8 cellular contexts compared by ENCODE assay signal in the genomic region with DNA sequence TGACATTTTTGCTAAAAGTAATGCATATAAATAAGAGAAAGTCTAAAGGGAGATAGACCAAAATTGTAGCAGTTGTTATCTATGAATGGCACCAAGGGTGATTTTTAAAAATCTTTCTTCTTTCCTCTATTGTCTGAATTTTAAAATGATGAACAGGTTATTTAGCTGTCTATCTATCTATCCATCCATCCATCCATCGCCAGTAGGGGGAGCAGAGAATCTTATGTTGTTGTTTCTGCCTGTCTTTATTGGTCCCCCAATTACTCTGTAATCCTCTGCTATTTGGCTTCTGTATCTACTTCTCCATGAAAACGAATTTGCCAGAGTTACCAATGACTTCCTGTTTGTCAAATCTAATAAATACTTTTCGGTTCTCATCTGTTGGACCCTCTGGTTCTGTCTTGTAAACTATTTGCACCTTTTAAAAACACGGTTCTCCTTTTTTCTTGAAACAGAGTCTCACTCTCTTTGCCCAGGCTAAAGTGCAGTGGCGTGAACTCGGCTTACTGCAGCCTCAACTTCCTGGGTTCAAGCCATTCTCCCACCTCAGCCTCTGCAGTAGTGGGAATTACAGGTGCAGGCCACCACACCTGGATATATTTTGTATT.
DNase-seq lines count a peak whose midpoint lies in the region; ATAC-seq, FAIRE-seq and TF ChIP-seq lines count a peak whose summit lies in the region.

No MANE protein-coding gene starts in this region.

- intact Hi-C loops in lower lobe of right lung (cut with DNase I), result no loop called here

- in situ Hi-C loops in ACHN (cut with HindIII; ENCODE audit: low pct_ligation_motif_present, low pct_unique_long_range_greater_than_20kb, low sequenced_read_pairs), result no loop called here

- H3K4me1 ChIP-seq in lower lobe of right lung, result no peaks in the 10 kb centered on the region

- H3K27me3 ChIP-seq in lower lobe of right lung (ENCODE audit: low read depth), result no peaks in the 10 kb centered on the region

- TF ChIP-seq CTCF in choroid plexus epithelial cell (conservative IDR thresholded peaks at IDR 0.05; ENCODE audit: low read depth, low read length) (peak; percentile 74), lower lobe of right lung (IDR thresholded peaks at IDR 0.05) (peak; percentile 50)

- no peak for TF ChIP-seq POLR2A in GM12892 (IDR thresholded peaks at IDR 0.05; ENCODE audit: low read depth, low read length)

- H3K4me3 ChIP-seq in choroid plexus epithelial cell (ENCODE audit: low read depth, low read length) (no peak overlapping the region), lower lobe of right lung (no peak overlapping the region)

- DNase-seq in ACHN (peak; percentile 48), GM12892 (ENCODE audit: insufficient read length) (no peak), NCI-H82 treated with DMSO at 0.1 percent for 48 hours (lab: John Stamatoyannopoulos, UW; ENCODE audit: unreplicated experiment) (peak; percentile 45), choroid plexus epithelial cell (ENCODE audit: low read depth) (peak; percentile 83), lower lobe of right lung (no peak), cortex of kidney (lab: John Stamatoyannopoulos, UW) (no peak), activated T-cell treated with anti-CD3 and anti-CD28 coated beads for 4 hours (no peak)

- H3K27ac ChIP-seq in lower lobe of right lung, result no peak overlapping the region

- no peaks in the 10 kb centered on the region for H3K9me3 ChIP-seq in lower lobe of right lung

- ATAC-seq in HG03432 (IDR thresholded peaks at IDR 0.05; ENCODE audit: unreplicated experiment) (peak; percentile 73), lower lobe of right lung (no peak)

- H3K36me3 ChIP-seq in lower lobe of right lung, result no peaks in the 10 kb centered on the region

- FAIRE-seq in GM12892 (lab: Jason Lieb, UNC), result peak; percentile 56

Comparison
In these comparisons a context has a peak if more than half of its experiments do, and no peak if none do; other contexts are left out.
1. DNase-seq: peak in ACHN (single experiment), NCI-H82 treated with DMSO at 0.1 percent for 48 hours (single experiment) and choroid plexus epithelial cell (single experiment); none in GM12892 (single experiment), lower lobe of right lung (single experiment), cortex of kidney (single experiment) and activated T-cell treated with anti-CD3 and anti-CD28 coated beads for 4 hours (single experiment).